Comparison of ENCODE assay signal across 7 cellular contexts in genomic region chr11:126364735-126365134, GRCh38. TPM values are rescaled to one million over a fixed set of nuclear protein-coding genes. Genes with fewer than 3 reads are reported as not detected.
A peak's percentile ranks its signal among the peaks of the same experiment; 100 is the strongest.
DNase-seq lines count a peak whose midpoint lies in the region; ATAC-seq and TF ChIP-seq lines count a peak whose summit lies in the region.
"Not testable (repeated sequence)": the region's sequence is repeated elsewhere in the genome, so short reads cannot be mapped to it uniquely, and the experiment has no call there.

No MANE protein-coding gene starts in this region.

- not testable (repeated sequence) for TF ChIP-seq CTCF in heart left ventricle (IDR thresholded peaks at IDR 0.05); lower lobe of right lung (IDR thresholded peaks at IDR 0.05)

- intact Hi-C loops in dendritic cell treated with granulocyte-macrophage colony-stimulating factor and Interleukin-4, amounts not matched to agents 40 ng/mL and 50 ng/mL, for 4 days (cut with micrococcal nuclease); heart left ventricle (cut with DNase I); lower lobe of right lung (cut with DNase I); sciatic nerve (cut with DNase I): not testable (repeated sequence)
- intact Hi-C loops in right cardiac atrium (cut with DNase I) = loop anchor here in 1 of 4 donors (5.0 kb wide), 1 partner anchor 47 kb away; no protein-coding TSS in a partner anchor

- peak overlapping the region; percentile 40 for H3K27ac ChIP-seq in angular gyrus (ENCODE audit: low read depth, low read length)
- peak overlapping the region in 1 of 12 donors; percentile 9 for H3K27ac ChIP-seq in heart left ventricle
- not testable (repeated sequence) for H3K27ac ChIP-seq in right cardiac atrium (ENCODE audit: low read length); lower lobe of right lung
- peak overlapping the region; percentile 58 for H3K27ac ChIP-seq in substantia nigra (ENCODE audit: low read depth, low read length, poor library complexity, severe bottlenecking)

- H3K27me3 ChIP-seq in heart left ventricle; right cardiac atrium (ENCODE audit: control insufficient read depth, insufficient read depth); lower lobe of right lung (ENCODE audit: low read depth): not testable (repeated sequence)

- 37 to 71% (median 62%) methylated on average over 2 to 5 of the region's 9 CpGs for WGBS in heart left ventricle, 4 donors
- WGBS in right cardiac atrium = 61% methylated on average over 4 of the region's 9 CpGs

- not testable (repeated sequence) for H3K27me3 Mint-ChIP-seq in dendritic cell treated with granulocyte-macrophage colony-stimulating factor and Interleukin-4, amounts not matched to agents 40 ng/mL and 50 ng/mL, for 4 days

- peaks cover 77% of the 10 kb centered on the region for H3K4me1 Mint-ChIP-seq in dendritic cell treated with granulocyte-macrophage colony-stimulating factor and Interleukin-4, amounts not matched to agents 40 ng/mL and 50 ng/mL, for 4 days (ENCODE audit: low read depth)

- not testable (repeated sequence) for H3K9me3 Mint-ChIP-seq in dendritic cell treated with granulocyte-macrophage colony-stimulating factor and Interleukin-4, amounts not matched to agents 40 ng/mL and 50 ng/mL, for 4 days

- ATAC-seq in heart left ventricle (peak in 3 of 4 donors; percentile 21 to 31 (median 30)), right cardiac atrium (peak in 1 of 2 donors; percentile 2), lower lobe of right lung (peak; percentile 6 to 17), sciatic nerve (peak; percentile 27)

- not testable (repeated sequence) for H3K27ac Mint-ChIP-seq in dendritic cell treated with granulocyte-macrophage colony-stimulating factor and Interleukin-4, amounts not matched to agents 40 ng/mL and 50 ng/mL, for 4 days

- H3K4me1 ChIP-seq in heart left ventricle (peaks cover 0 to 83% (median 37%) of the 10 kb centered on the region in 12 donors), right cardiac atrium (ENCODE audit: control insufficient read depth, insufficient read depth, low read length) (peaks cover 27% of the 10 kb centered on the region), lower lobe of right lung (peaks cover 35% of the 10 kb centered on the region)

- not testable (repeated sequence) for H3K36me3 ChIP-seq in heart left ventricle, lower lobe of right lung

- H3K36me3 Mint-ChIP-seq in dendritic cell treated with granulocyte-macrophage colony-stimulating factor and Interleukin-4, amounts not matched to agents 40 ng/mL and 50 ng/mL, for 4 days (ENCODE audit: low read depth) = peaks cover 17% of the 10 kb centered on the region

- not testable (repeated sequence) for TF ChIP-seq POLR2A in heart left ventricle (IDR thresholded peaks at IDR 0.05)

- H3K4me3 ChIP-seq in heart left ventricle; right cardiac atrium (ENCODE audit: low read length); lower lobe of right lung: not testable (repeated sequence)

- peak overlapping the region; percentile 40 for H3K4me3 Mint-ChIP-seq in dendritic cell treated with granulocyte-macrophage colony-stimulating factor and Interleukin-4, amounts not matched to agents 40 ng/mL and 50 ng/mL, for 4 days

- DNase-seq in heart left ventricle; lower lobe of right lung; sciatic nerve (ENCODE audit: low spot score); substantia nigra (lab: John Stamatoyannopoulos, UW): not testable (repeated sequence)
- DNase-seq in right cardiac atrium = peak in 2 of 3 donors; percentile 14 to 21

- H3K9me3 ChIP-seq in heart left ventricle; right cardiac atrium (ENCODE audit: control insufficient read depth, low read length); lower lobe of right lung: not testable (repeated sequence)

RNA-seq across cellular contexts. Expression of gene ST3GAL4, which starts 9.2 kb away (rescaled TPM):
- 10 to 100 TPM; 30.6 to 88.5 (median 59.8) TPM for total RNA-seq in heart left ventricle
- polyA plus RNA-seq in heart left ventricle = 100 to 1,000 TPM in 1 of 2 donors, 10 to 100 TPM in 1; 66.1 to 168 TPM
- total RNA-seq in right cardiac atrium = 10 to 100 TPM; 57.3 to 96.9 (median 65.4) TPM
- polyA plus RNA-seq in right cardiac atrium = 57.5 TPM
- 26.2 TPM for total RNA-seq in lower lobe of right lung
- total RNA-seq in sciatic nerve = 72.4 TPM
